ENCODE assay signal across 14 cellular contexts in the genomic region with DNA sequence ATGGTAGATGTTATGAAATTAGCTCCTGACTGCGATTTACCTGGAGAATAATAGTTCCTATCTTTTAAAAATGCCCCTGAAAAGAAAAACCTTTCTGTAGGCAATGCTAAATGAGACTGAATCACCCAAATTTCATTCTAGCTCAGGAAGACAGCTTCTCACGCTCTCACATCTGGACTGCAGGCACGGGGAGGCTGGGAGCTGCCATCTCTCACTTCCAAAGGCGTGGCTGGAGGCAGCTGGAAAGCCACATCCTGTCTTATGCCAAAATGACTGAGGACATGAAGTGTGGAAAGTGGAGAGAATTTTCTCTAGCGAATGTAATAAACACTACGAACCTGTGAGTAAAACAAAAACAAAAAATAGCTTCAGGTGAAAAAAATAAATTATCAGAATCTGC. TPM values are rescaled to one million over a fixed set of nuclear protein-coding genes. Genes with fewer than 3 reads are reported as not detected.
A peak's percentile ranks its signal among the peaks of the same experiment; 100 is the strongest.
DNase-seq lines count a peak whose midpoint lies in the region; ATAC-seq, FAIRE-seq and TF ChIP-seq lines count a peak whose summit lies in the region.
"Had no signal": no experiment of that assay in that cellular context is flagged by ENCODE, and none has a peak within 500 bp of the region (broad histone marks: within the 10 kb centered on the region; RNA-seq: fewer than 3 reads in every experiment).

No MANE protein-coding gene starts in this region.

- H3K9me3 ChIP-seq in keratinocyte (ENCODE audit: control insufficient read depth, low read depth, low read length) (no peaks in the 10 kb centered on the region), upper lobe of right lung (no peaks in the 10 kb centered on the region), Peyer's patch (no peaks in the 10 kb centered on the region)
- H3K9me3 ChIP-seq: testis had no signal

- intact Hi-C loops in upper lobe of right lung (cut with DNase I): no loop called here

- no peaks in the 10 kb centered on the region for H3K9me3 Mint-ChIP-seq in stimulated activated naive CD8-positive, alpha-beta T cell treated with anti-CD3 and anti-CD28 coated beads, Interleukin-15, amount 100 ng/mL, for 72 hours
- H3K9me3 Mint-ChIP-seq: activated CD4-positive, alpha-beta T cell treated with anti-CD3 and anti-CD28 coated beads, Interleukin-2, amount 10 ng/mL, durations not matched to agents 7 days and 5 days; brain; T-helper 1 cell treated with Interleukin-12 subunit alpha and Interleukin-12 subunit beta and Interleukin-4 antibody, amounts not matched to agents 30 μg/mL and 1 μg/mL, for 36 hours had no signal

- H3K4me3 Mint-ChIP-seq in stimulated activated naive CD8-positive, alpha-beta T cell treated with anti-CD3 and anti-CD28 coated beads, Interleukin-15, amount 100 ng/mL, for 72 hours: no peak overlapping the region
- H3K4me3 Mint-ChIP-seq: activated CD4-positive, alpha-beta T cell treated with anti-CD3 and anti-CD28 coated beads, Interleukin-2, amount 10 ng/mL, durations not matched to agents 7 days and 5 days; brain; T-helper 1 cell treated with Interleukin-12 subunit alpha and Interleukin-12 subunit beta and Interleukin-4 antibody, amounts not matched to agents 30 μg/mL and 1 μg/mL, for 36 hours had no signal

- no peaks in the 10 kb centered on the region for H3K9me1 ChIP-seq in keratinocyte (ENCODE audit: control insufficient read depth, extremely low read depth, insufficient read depth, low read length)

- no peak overlapping the region for H3K9ac ChIP-seq in keratinocyte (ENCODE audit: control insufficient read depth, extremely low read depth, insufficient read depth, low read length)

- TF ChIP-seq POLR2A in Peyer's patch (IDR thresholded peaks at IDR 0.05): no peak

- DNase-seq in stimulated activated naive CD8-positive, alpha-beta T cell treated with anti-CD3 and anti-CD28 coated beads, Interleukin-15, amount 100 ng/mL, for 72 hours: no peak
- no peak for DNase-seq in stimulated activated naive CD8-positive, alpha-beta T cell treated with anti-CD3 and anti-CD28 coated beads, Interleukin-15, Interleukin-2, amounts not matched to agents 100 U/mL and 50 U/mL, for 24 hours
- DNase-seq in cardiac fibroblast (ENCODE audit: low read depth in 2 of 2) (peak; percentile 52 to 65), keratinocyte (ENCODE audit: low read depth, low spot score) (no peak), upper lobe of right lung (no peak), Peyer's patch (no peak)
- no peak for DNase-seq in stimulated activated CD8-positive, alpha-beta memory T cell treated with anti-CD3 and anti-CD28 coated beads, Interleukin-4, amount 100 ng/mL, for 48 hours
- no peak for DNase-seq in activated CD4-positive, alpha-beta T cell treated with anti-CD3 and anti-CD28 coated beads, Interleukin-2, amount 50 U/mL, for 1 hour
- DNase-seq: activated CD4-positive, alpha-beta T cell treated with anti-CD3 and anti-CD28 coated beads, Interleukin-2, amount 10 ng/mL, durations not matched to agents 7 days and 5 days; effector memory CD4-positive, alpha-beta T cell; GOT3; testis had no signal

- FAIRE-seq in keratinocyte (lab: Jason Lieb, UNC): peak; percentile 79

- dilution Hi-C loops in keratinocyte (cut with MboI; ENCODE audit: extremely low pct_ligation_motif_present, low sequenced_read_pairs): no loop called here

- H3K36me3 ChIP-seq in keratinocyte (ENCODE audit: control insufficient read depth in 2 of 2, extremely low read depth in 1 of 2, insufficient read depth in 2 of 2, low read length in 2 of 2): no peaks in the 10 kb centered on the region
- no peaks in the 10 kb centered on the region for H3K36me3 ChIP-seq in upper lobe of right lung
- H3K36me3 ChIP-seq in Peyer's patch: no peaks in the 10 kb centered on the region

- no peaks in the 10 kb centered on the region for H3K79me2 ChIP-seq in keratinocyte (ENCODE audit: control insufficient read depth, insufficient read depth, low read length)

- no peak overlapping the region for H2AFZ ChIP-seq in keratinocyte (ENCODE audit: control insufficient read depth, low read length)

- no peak for ATAC-seq in stimulated activated naive CD8-positive, alpha-beta T cell treated with anti-CD3 and anti-CD28 coated beads, Interleukin-15, amount 100 ng/mL, for 72 hours
- ATAC-seq in stimulated activated naive CD8-positive, alpha-beta T cell treated with anti-CD3 and anti-CD28 coated beads, Interleukin-15, Interleukin-2, amounts not matched to agents 100 U/mL and 50 U/mL, for 24 hours: no peak
- no peak for ATAC-seq in upper lobe of right lung

- H3K4me1 ChIP-seq in keratinocyte (ENCODE audit: control insufficient read depth, extremely low read depth, insufficient read depth, low read length): peaks cover 27% of the 10 kb centered on the region
- H3K4me1 ChIP-seq in upper lobe of right lung: peaks cover 6% of the 10 kb centered on the region
- no peaks in the 10 kb centered on the region for H3K4me1 ChIP-seq in Peyer's patch
- H3K4me1 ChIP-seq: testis had no signal

- H3K27me3 ChIP-seq in keratinocyte (ENCODE audit: control insufficient read depth, extremely low read depth, insufficient read depth, low read length): no peaks in the 10 kb centered on the region
- H3K27me3 ChIP-seq in upper lobe of right lung: no peaks in the 10 kb centered on the region
- no peaks in the 10 kb centered on the region for H3K27me3 ChIP-seq in Peyer's patch
- H3K27me3 ChIP-seq: testis had no signal

- H3K27me3 Mint-ChIP-seq in stimulated activated naive CD8-positive, alpha-beta T cell treated with anti-CD3 and anti-CD28 coated beads, Interleukin-15, amount 100 ng/mL, for 72 hours: no peaks in the 10 kb centered on the region
- H3K27me3 Mint-ChIP-seq: activated CD4-positive, alpha-beta T cell treated with anti-CD3 and anti-CD28 coated beads, Interleukin-2, amount 10 ng/mL, durations not matched to agents 7 days and 5 days; brain had no signal

- H3K4me3 ChIP-seq in cardiac fibroblast (replicated peaks in 1 of 2; ENCODE audit: low read depth in 2 of 2, low read length in 2 of 2) (no peak overlapping the region), keratinocyte (ENCODE audit: control insufficient read depth in 2 of 3, extremely low read depth in 1 of 3, insufficient read depth in 2 of 3, low read depth in 1 of 3, low read length in 3 of 3) (no peak overlapping the region), upper lobe of right lung (no peak overlapping the region), Peyer's patch (no peak overlapping the region)
- H3K4me3 ChIP-seq: testis had no signal

- H3K27ac ChIP-seq in keratinocyte (ENCODE audit: control insufficient read depth, insufficient read depth, low read length): no peak overlapping the region
- H3K27ac ChIP-seq in upper lobe of right lung: no peak overlapping the region
- H3K27ac ChIP-seq in Peyer's patch: no peak overlapping the region
- H3K27ac ChIP-seq: testis had no signal

- peak overlapping the region; percentile 37 for H3K4me2 ChIP-seq in keratinocyte (ENCODE audit: control insufficient read depth, extremely low read depth, insufficient read depth, low read depth, low read length)

- H3K27ac Mint-ChIP-seq in stimulated activated naive CD8-positive, alpha-beta T cell treated with anti-CD3 and anti-CD28 coated beads, Interleukin-15, amount 100 ng/mL, for 72 hours: peak overlapping the region; percentile 82 to 88
- H3K27ac Mint-ChIP-seq: activated CD4-positive, alpha-beta T cell treated with anti-CD3 and anti-CD28 coated beads, Interleukin-2, amount 10 ng/mL, durations not matched to agents 7 days and 5 days had no signal

- TF ChIP-seq CTCF in cardiac fibroblast (IDR thresholded peaks at IDR 0.05; ENCODE audit: low read depth, low read length) (no peak), keratinocyte (optimal IDR thresholded peaks at IDR 0.05 in 1 of 3, IDR thresholded peaks at IDR 0.05 in 1 of 3, conservative IDR thresholded peaks at IDR 0.05 in 1 of 3; ENCODE audit: extremely low read depth in 1 of 3, insufficient read depth in 2 of 3, low read length in 3 of 3) (no peak), upper lobe of right lung (IDR thresholded peaks at IDR 0.05) (no peak), Peyer's patch (IDR thresholded peaks at IDR 0.05) (no peak)

- H3K4me1 Mint-ChIP-seq in stimulated activated naive CD8-positive, alpha-beta T cell treated with anti-CD3 and anti-CD28 coated beads, Interleukin-15, amount 100 ng/mL, for 72 hours: peaks cover 20% of the 10 kb centered on the region

- no peaks in the 10 kb centered on the region for H4K20me1 ChIP-seq in keratinocyte (ENCODE audit: control insufficient read depth, extremely low read depth, insufficient read depth, low read length)

RNA-seq across cellular contexts. Expression of a gene that starts 58.0 kb away (rescaled TPM):
- polyA plus RNA-seq in keratinocyte: 6.5 to 10.5 TPM (median 7.1 TPM) in 3 replicates
- polyA plus RNA-seq in keratinocyte (2011; ENCODE audit: low read depth): 9.5 TPM
- 6.5 and 12.7 TPM in 2 replicates for polyA plus RNA-seq in keratinocyte (2011; cell fraction: cytosol; rRNA removed)
- 5.8 and 6.8 TPM in 2 replicates for polyA plus RNA-seq in keratinocyte (2011; cell fraction: nucleus; rRNA removed)
- polyA plus RNA-seq in keratinocyte (2012; ENCODE audit: low replicate concordance): 8.0 and 19.3 TPM in 2 replicates
- 2.2 to 8.3 TPM (median 4.9 TPM) in 3 replicates for polyA minus RNA-seq in keratinocyte
- 12.3 TPM for polyA minus RNA-seq in keratinocyte (2011; cell fraction: cytosol; rRNA and poly(A)+ RNA removed)
- polyA minus RNA-seq in keratinocyte (2011; cell fraction: nucleus; rRNA and poly(A)+ RNA removed): 6.1 and 8.4 TPM in 2 replicates
- total RNA-seq in upper lobe of right lung: 56.1 TPM
- 10 to 100 TPM; 18.2 to 37.5 (median 25.8) TPM for total RNA-seq in Peyer's patch

Comparison
In these comparisons a context has a peak if more than half of its experiments do, and no peak if none do; other contexts are left out.
1. DNase-seq: peak in cardiac fibroblast (2 of 2); none in stimulated activated naive CD8-positive, alpha-beta T cell treated with anti-CD3 and anti-CD28 coated beads, Interleukin-15, amount 100 ng/mL, for 72 hours (0 of 2), stimulated activated naive CD8-positive, alpha-beta T cell treated with anti-CD3 and anti-CD28 coated beads, Interleukin-15, Interleukin-2, amounts not matched to agents 100 U/mL and 50 U/mL, for 24 hours (single experiment), keratinocyte (single experiment), stimulated activated CD8-positive, alpha-beta memory T cell treated with anti-CD3 and anti-CD28 coated beads, Interleukin-4, amount 100 ng/mL, for 48 hours (single experiment), upper lobe of right lung (single experiment), Peyer's patch (0 of 3) and activated CD4-positive, alpha-beta T cell treated with anti-CD3 and anti-CD28 coated beads, Interleukin-2, amount 50 U/mL, for 1 hour (single experiment).